In the genomic region with DNA sequence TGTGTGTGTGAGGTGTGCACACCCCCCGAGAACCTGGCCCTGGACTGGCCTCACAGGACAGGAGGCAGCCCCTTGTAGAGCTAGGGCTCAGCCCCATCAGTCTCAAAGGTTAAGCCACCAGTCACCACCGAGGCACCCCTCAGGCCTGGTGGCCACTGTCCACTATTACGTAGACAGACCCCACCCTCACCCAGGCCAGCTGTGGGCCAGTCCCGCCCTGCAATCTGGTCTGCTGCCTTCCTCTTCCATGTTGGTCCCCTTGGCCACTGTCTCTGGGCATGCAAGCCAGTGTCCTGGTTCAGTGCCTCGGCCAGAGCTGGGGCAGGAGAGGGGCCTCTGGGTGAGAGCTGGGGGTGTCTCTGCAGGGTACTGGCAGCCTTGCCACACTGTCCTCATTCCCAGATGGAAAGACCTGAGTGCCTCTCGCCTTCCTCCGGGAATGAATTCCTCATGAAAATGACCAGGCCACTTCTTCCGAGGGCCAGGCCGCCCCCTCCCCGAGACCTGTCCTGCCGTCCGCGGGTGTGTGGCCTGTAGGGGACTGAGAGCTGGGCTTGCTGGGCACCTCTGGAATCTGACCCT, we compare ENCODE assay signal across 8 cellular contexts. TPM values are rescaled to one million over a fixed set of nuclear protein-coding genes. Genes with fewer than 3 reads are reported as not detected.
A peak's percentile ranks its signal among the peaks of the same experiment; 100 is the strongest.
DNase-seq lines count a peak whose midpoint lies in the region; ATAC-seq and TF ChIP-seq lines count a peak whose summit lies in the region.

No MANE protein-coding gene starts in this region.

- H3F3A ChIP-seq in SU-DHL-6 (ENCODE audit: insufficient read depth) = no peaks in the 10 kb centered on the region; the same call in 1 of the 2 replicates

- WGBS in esophagus squamous epithelium, 2 donors = 100% methylated on average over 1 to 2 of the region's 13 CpGs

- H3K4me3 ChIP-seq in SU-DHL-6 (ENCODE audit: insufficient read depth, low read length, poor library complexity, severe bottlenecking) (peak overlapping the region; percentile 68), esophagus squamous epithelium (peak overlapping the region in 3 of 4 donors; percentile 77 to 92 (median 87))

- H4K20me1 ChIP-seq in SU-DHL-6 (ENCODE audit: low read depth, low read length) = no peaks in the 10 kb centered on the region

- DNase-seq in esophagus squamous epithelium (lab: John Stamatoyannopoulos, UW) (no peak), progenitor cell of endocrine pancreas (ENCODE audit: low spot score, unreplicated experiment) (no peak), SKM-1 (lab: John Stamatoyannopoulos, UW; ENCODE audit: unreplicated experiment) (no peak)

- H3K4me1 ChIP-seq in ES-I3 (ENCODE audit: insufficient read depth, low read length) (no peaks in the 10 kb centered on the region), esophagus squamous epithelium (peaks cover 14 to 33% (median 17%) of the 10 kb centered on the region in 3 donors)

- TF ChIP-seq POLR2A in esophagus squamous epithelium (IDR thresholded peaks at IDR 0.05) = no peak

- H3K79me2 ChIP-seq in SU-DHL-6 (ENCODE audit: insufficient read depth, low read length) = peaks cover 14% of the 10 kb centered on the region; the same call in 1 of the 2 replicates

- H3K9ac ChIP-seq in ES-I3 (ENCODE audit: low read depth, low read length) (peak overlapping the region; percentile 80; the same call in 1 of the 2 replicates), SU-DHL-6 (ENCODE audit: low read length) (peak overlapping the region; percentile 82)

- peak overlapping the region; percentile 93 for H3K27ac Mint-ChIP-seq in progenitor cell of endocrine pancreas

- H3K27ac ChIP-seq in SU-DHL-6 (ENCODE audit: low read depth, low read length) = peak overlapping the region; percentile 75
- H3K27ac ChIP-seq in esophagus squamous epithelium = peak overlapping the region; percentile 77 to 92 (median 86)

- H3K9me3 ChIP-seq in ES-I3 (ENCODE audit: control insufficient read depth, insufficient read depth, low read length) = peaks cover 9% of the 10 kb centered on the region
- H3K9me3 ChIP-seq in SU-DHL-6 (ENCODE audit: insufficient read depth, low read length) = no peaks in the 10 kb centered on the region
- peaks cover 0 to 6% (median 0%) of the 10 kb centered on the region in 3 donors for H3K9me3 ChIP-seq in esophagus squamous epithelium

- peak overlapping the region; percentile 84 for H3K4me2 ChIP-seq in SU-DHL-6 (ENCODE audit: low read depth, low read length, poor library complexity, severe bottlenecking)

- TF ChIP-seq CTCF in SU-DHL-6 (IDR thresholded peaks at IDR 0.05; ENCODE audit: insufficient read depth, low read length, poor library complexity, severe bottlenecking) (no peak), esophagus squamous epithelium (IDR thresholded peaks at IDR 0.05) (no peak), progenitor cell of endocrine pancreas (IDR thresholded peaks at IDR 0.05; ENCODE audit: unreplicated experiment) (no peak)

- peaks cover 26% of the 10 kb centered on the region for H3K36me3 Mint-ChIP-seq in progenitor cell of endocrine pancreas (ENCODE audit: insufficient read depth)

- H3K27me3 Mint-ChIP-seq in progenitor cell of endocrine pancreas = no peaks in the 10 kb centered on the region

- peak overlapping the region; percentile 82 for H2AFZ ChIP-seq in SU-DHL-6 (ENCODE audit: low read depth, low read length, severe bottlenecking)

- H3K9me2 ChIP-seq in SU-DHL-6 (replicated peaks; ENCODE audit: insufficient read depth, low read length) = no peaks in the 10 kb centered on the region

- peaks cover 13% of the 10 kb centered on the region for H3K9me3 Mint-ChIP-seq in progenitor cell of endocrine pancreas (ENCODE audit: low read depth)

- intact Hi-C loops in esophagus squamous epithelium (cut with DNase I) = no loop called here

- peak overlapping the region; percentile 74 for H3K4me3 Mint-ChIP-seq in progenitor cell of endocrine pancreas (ENCODE audit: low read depth)

- peaks cover 2% of the 10 kb centered on the region for H3K4me1 Mint-ChIP-seq in progenitor cell of endocrine pancreas (ENCODE audit: low read depth)

- ATAC-seq in HG02623 (IDR thresholded peaks at IDR 0.05; ENCODE audit: unreplicated experiment) (no peak), GM18498 (IDR thresholded peaks at IDR 0.05; ENCODE audit: unreplicated experiment) (no peak), HG02759 (IDR thresholded peaks at IDR 0.05; ENCODE audit: unreplicated experiment) (no peak)

- H3K27me3 ChIP-seq in SU-DHL-6 (ENCODE audit: low read length) (no peaks in the 10 kb centered on the region), esophagus squamous epithelium (no peaks in the 10 kb centered on the region)

- H3K36me3 ChIP-seq in ES-I3 (ENCODE audit: insufficient read depth, low read length) (no peaks in the 10 kb centered on the region; the same call in 1 of the 2 replicates), SU-DHL-6 (ENCODE audit: low read length) (peaks cover 5% of the 10 kb centered on the region; the same call in 1 of the 2 replicates), esophagus squamous epithelium (peaks cover 0 to 53% (median 12%) of the 10 kb centered on the region in 3 donors)

RNA-seq across cellular contexts. Expression of a gene that starts 0.9 kb away (rescaled TPM):
- under 1 TPM in 1 of 4 donors, not detected in 3; 0.57 TPM for total RNA-seq in esophagus squamous epithelium
- 2.4 and 3.5 TPM in 2 replicates for total RNA-seq in progenitor cell of endocrine pancreas

RNA-seq across cellular contexts. Expression of a gene that starts 22.2 kb away (rescaled TPM):
- 10 to 100 TPM; 19.9 to 64.7 (median 39.6) TPM for total RNA-seq in esophagus squamous epithelium
- 227 and 238 TPM in 2 replicates for total RNA-seq in progenitor cell of endocrine pancreas
